In genomic region chr2:27752551-27753237, GRCh38 we compare ENCODE assay signal across 1 cellular context.
A peak's percentile ranks its signal among the peaks of the same experiment; 100 is the strongest.
TF ChIP-seq lines count a peak whose summit lies in the region.

No MANE protein-coding gene starts in this region.

TF ChIP-seq in K562, 482 proteins besides CTCF, POLR2A, EP300 and RAD21 (continued from another document and continues in another):
- TF ChIP-seq ZNF395 (CRISPR knock-in tag; IDR thresholded peaks at IDR 0.05) (peak; percentile 21; the same call in 1 of the 2 replicates), KDM1A (IDR thresholded peaks at IDR 0.05) (no peak), ZNF146 (CRISPR knock-in tag; IDR thresholded peaks at IDR 0.05; ENCODE audit: unreplicated experiment) (no peak), ZFP30 (CRISPR knock-in tag; IDR thresholded peaks at IDR 0.05; ENCODE audit: borderline replicate concordance) (no peak), SMC3 (conservative IDR thresholded peaks at IDR 0.05; ENCODE audit: insufficient read depth, low read depth, low read length) (no peak), ZNF561 (CRISPR knock-in tag; conservative IDR thresholded peaks at IDR 0.05) (no peak), HMG20A (CRISPR knock-in tag; conservative IDR thresholded peaks at IDR 0.05) (no peak), MAFF (IDR thresholded peaks at IDR 0.05; ENCODE audit: low read length) (no peak), NCOA6 (IDR thresholded peaks at IDR 0.05) (no peak), MCM2 (IDR thresholded peaks at IDR 0.05; ENCODE audit: low read depth) (no peak), GABPB1 (CRISPR knock-in tag; IDR thresholded peaks at IDR 0.05) (no peak), PYGO2 (tag; IDR thresholded peaks at IDR 0.05) (no peak), DNMT1 (IDR thresholded peaks at IDR 0.05) (no peak), ZNF740 (CRISPR knock-in tag; IDR thresholded peaks at IDR 0.05) (no peak), ZNF740 (tag; IDR thresholded peaks at IDR 0.05) (no peak), MTA1 (IDR thresholded peaks at IDR 0.05; ENCODE audit: borderline replicate concordance) (no peak), HCFC1 (IDR thresholded peaks at IDR 0.05; ENCODE audit: low read depth, low read length) (no peak), CEBPB (tag; IDR thresholded peaks at IDR 0.05) (peak; percentile 67), KLF1 (tag; IDR thresholded peaks at IDR 0.05) (no peak), FIP1L1 (IDR thresholded peaks at IDR 0.05; ENCODE audit: low read depth, low read length, poor library complexity, severe bottlenecking) (no peak), ZNF436 (CRISPR knock-in tag; IDR thresholded peaks at IDR 0.05) (no peak), ZNF586 (CRISPR knock-in tag; conservative IDR thresholded peaks at IDR 0.05) (no peak), CREB3L1 (IDR thresholded peaks at IDR 0.05; ENCODE audit: borderline replicate concordance, low read depth) (no peak), CHD2 (IDR thresholded peaks at IDR 0.05; ENCODE audit: low read depth, low read length) (no peak), SMAD2 (IDR thresholded peaks at IDR 0.05; ENCODE audit: low read depth, low read length) (no peak), ZNF431 (CRISPR knock-in tag; IDR thresholded peaks at IDR 0.05) (no peak), GTF2A2 (tag; IDR thresholded peaks at IDR 0.05) (no peak), SREBF2 (CRISPR knock-in tag; IDR thresholded peaks at IDR 0.05) (no peak), ZFP1 (CRISPR knock-in tag; IDR thresholded peaks at IDR 0.05) (no peak), CBX1 (IDR thresholded peaks at IDR 0.05; ENCODE audit: low read depth) (no peak), MYC (IDR thresholded peaks at IDR 0.05; ENCODE audit: low read depth, low read length) (peak; percentile 16; the same call in 1 of the 2 replicates), MYC (CRISPR knock-in tag; IDR thresholded peaks at IDR 0.05; ENCODE audit: borderline replicate concordance, low read depth) (no peak), ARID4B (CRISPR knock-in tag; IDR thresholded peaks at IDR 0.05) (no peak), ZKSCAN3 (CRISPR knock-in tag; IDR thresholded peaks at IDR 0.05) (no peak), DACH1 (IDR thresholded peaks at IDR 0.05; ENCODE audit: partially characterized antibody) (no peak), ETS2 (tag; IDR thresholded peaks at IDR 0.05; ENCODE audit: borderline replicate concordance, poor library complexity, severe bottlenecking) (no peak), ELF2 (CRISPR knock-in tag; IDR thresholded peaks at IDR 0.05) (no peak), ZNF699 (CRISPR knock-in tag; IDR thresholded peaks at IDR 0.05; ENCODE audit: insufficient replicate concordance) (no peak), ZNF77 (CRISPR knock-in tag; IDR thresholded peaks at IDR 0.05) (no peak), DIDO1 (tag; IDR thresholded peaks at IDR 0.05; ENCODE audit: low read depth) (no peak)
- TF ChIP-seq, protein P1, sequence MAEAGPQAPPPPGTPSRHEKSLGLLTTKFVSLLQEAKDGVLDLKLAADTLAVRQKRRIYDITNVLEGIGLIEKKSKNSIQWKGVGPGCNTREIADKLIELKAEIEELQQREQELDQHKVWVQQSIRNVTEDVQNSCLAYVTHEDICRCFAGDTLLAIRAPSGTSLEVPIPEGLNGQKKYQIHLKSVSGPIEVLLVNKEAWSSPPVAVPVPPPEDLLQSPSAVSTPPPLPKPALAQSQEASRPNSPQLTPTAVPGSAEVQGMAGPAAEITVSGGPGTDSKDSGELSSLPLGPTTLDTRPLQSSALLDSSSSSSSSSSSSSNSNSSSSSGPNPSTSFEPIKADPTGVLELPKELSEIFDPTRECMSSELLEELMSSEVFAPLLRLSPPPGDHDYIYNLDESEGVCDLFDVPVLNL (CRISPR knock-in tag; IDR thresholded peaks at IDR 0.05; ENCODE audit: low read depth): no peak
- TF ChIP-seq, protein P2, sequence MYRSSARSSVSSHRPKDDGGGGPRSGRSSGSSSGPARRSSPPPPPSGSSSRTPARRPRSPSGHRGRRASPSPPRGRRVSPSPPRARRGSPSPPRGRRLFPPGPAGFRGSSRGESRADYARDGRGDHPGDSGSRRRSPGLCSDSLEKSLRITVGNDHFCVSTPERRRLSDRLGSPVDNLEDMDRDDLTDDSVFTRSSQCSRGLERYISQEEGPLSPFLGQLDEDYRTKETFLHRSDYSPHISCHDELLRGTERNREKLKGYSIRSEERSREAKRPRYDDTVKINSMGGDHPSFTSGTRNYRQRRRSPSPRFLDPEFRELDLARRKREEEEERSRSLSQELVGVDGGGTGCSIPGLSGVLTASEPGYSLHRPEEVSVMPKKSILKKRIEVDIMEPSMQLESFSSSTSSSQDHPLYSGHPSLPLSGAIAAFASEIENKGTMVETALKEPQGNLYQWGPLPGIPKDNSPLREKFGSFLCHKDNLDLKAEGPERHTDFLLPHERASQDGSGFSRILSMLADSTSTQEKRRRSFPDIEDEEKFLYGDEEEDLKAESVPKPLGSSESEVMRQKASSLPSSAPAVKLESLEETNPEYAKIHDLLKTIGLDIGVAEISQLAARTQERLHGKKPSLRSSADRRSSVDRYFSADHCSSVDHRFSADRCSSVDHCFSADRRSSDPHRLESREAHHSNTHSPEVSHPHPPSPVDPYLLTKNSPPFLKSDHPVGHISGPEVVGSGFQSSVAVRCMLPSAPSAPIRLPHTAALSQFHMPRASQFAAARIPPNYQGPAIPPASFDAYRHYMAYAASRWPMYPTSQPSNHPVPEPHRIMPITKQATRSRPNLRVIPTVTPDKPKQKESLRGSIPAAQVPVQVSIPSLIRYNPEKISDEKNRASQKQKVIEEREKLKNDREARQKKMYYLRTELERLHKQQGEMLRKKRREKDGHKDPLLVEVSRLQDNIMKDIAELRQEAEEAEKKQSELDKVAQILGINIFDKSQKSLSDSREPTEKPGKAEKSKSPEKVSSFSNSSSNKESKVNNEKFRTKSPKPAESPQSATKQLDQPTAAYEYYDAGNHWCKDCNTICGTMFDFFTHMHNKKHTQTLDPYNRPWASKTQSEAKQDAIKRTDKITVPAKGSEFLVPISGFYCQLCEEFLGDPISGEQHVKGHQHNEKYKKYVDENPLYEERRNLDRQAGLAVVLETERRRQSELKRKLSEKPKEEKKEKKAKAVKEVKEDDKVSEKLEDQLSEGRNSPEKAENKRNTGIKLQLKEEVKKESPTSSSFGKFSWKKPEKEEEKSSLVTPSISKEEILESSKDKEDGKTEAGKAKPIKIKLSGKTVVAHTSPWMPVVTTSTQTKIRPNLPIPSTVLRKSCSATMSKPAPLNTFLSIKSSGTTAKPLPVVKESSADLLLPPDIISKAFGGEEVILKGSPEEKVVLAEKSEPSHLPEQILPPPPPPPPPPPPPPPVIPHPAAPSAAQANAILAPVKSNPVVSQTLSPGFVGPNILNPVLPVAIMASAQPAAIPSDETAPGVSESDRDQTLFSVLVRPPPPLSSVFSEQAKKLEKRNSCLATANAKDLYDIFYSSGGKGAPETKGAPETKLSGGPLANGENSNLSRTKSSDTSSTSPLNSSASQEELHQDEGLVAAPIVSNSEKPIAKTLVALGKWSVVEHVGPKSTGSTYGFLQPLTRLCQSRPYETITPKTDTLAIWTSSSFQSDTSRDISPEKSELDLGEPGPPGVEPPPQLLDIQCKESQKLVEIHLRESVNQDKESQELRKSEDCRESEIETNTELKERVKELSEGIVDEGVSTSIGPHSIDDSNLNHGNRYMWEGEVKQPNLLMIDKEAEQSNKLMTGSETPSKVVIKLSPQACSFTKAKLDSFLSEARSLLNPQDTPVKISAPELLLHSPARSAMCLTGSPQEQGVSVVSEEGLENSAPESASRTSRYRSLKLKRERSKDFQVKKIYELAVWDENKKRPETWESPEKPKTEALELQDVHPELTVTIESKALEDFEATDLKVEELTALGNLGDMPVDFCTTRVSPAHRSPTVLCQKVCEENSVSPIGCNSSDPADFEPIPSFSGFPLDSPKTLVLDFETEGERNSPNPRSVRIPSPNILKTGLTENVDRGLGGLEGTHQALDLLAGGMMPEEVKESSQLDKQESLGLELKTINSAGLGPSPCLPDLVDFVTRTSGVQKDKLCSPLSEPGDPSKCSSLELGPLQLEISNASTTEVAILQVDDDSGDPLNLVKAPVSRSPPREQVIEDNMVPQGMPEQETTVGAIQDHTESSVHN (IDR thresholded peaks at IDR 0.05; ENCODE audit: borderline replicate concordance in 1 of 2, low read depth in 1 of 2): no peak
- TF ChIP-seq, protein P3, sequence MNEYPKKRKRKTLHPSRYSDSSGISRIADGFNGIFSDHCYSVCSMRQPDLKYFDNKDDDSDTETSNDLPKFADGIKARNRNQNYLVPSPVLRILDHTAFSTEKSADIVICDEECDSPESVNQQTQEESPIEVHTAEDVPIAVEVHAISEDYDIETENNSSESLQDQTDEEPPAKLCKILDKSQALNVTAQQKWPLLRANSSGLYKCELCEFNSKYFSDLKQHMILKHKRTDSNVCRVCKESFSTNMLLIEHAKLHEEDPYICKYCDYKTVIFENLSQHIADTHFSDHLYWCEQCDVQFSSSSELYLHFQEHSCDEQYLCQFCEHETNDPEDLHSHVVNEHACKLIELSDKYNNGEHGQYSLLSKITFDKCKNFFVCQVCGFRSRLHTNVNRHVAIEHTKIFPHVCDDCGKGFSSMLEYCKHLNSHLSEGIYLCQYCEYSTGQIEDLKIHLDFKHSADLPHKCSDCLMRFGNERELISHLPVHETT (CRISPR knock-in tag; conservative IDR thresholded peaks at IDR 0.05 in 1 of 2, IDR thresholded peaks at IDR 0.05 in 1 of 2): no peak; a peak in 1 of 4 replicates
- TF ChIP-seq, protein P4, sequence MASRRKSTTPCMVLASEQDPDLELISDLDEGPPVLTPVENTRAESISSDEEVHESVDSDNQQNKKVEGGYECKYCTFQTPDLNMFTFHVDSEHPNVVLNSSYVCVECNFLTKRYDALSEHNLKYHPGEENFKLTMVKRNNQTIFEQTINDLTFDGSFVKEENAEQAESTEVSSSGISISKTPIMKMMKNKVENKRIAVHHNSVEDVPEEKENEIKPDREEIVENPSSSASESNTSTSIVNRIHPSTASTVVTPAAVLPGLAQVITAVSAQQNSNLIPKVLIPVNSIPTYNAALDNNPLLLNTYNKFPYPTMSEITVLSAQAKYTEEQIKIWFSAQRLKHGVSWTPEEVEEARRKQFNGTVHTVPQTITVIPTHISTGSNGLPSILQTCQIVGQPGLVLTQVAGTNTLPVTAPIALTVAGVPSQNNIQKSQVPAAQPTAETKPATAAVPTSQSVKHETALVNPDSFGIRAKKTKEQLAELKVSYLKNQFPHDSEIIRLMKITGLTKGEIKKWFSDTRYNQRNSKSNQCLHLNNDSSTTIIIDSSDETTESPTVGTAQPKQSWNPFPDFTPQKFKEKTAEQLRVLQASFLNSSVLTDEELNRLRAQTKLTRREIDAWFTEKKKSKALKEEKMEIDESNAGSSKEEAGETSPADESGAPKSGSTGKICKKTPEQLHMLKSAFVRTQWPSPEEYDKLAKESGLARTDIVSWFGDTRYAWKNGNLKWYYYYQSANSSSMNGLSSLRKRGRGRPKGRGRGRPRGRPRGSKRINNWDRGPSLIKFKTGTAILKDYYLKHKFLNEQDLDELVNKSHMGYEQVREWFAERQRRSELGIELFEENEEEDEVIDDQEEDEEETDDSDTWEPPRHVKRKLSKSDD (conservative IDR thresholded peaks at IDR 0.05; ENCODE audit: low read length): no peak
